11 cellular contexts compared by ENCODE assay signal in genomic region chr6:156634971-156635371, GRCh38.
DNase-seq lines count a peak whose midpoint lies in the region; ATAC-seq, FAIRE-seq and TF ChIP-seq lines count a peak whose summit lies in the region.
"Had no signal": no experiment of that assay in that cellular context is flagged by ENCODE, and none has a peak within 500 bp of the region (broad histone marks: within the 10 kb centered on the region; RNA-seq: fewer than 3 reads in every experiment).

No MANE protein-coding gene starts in this region.

- TF ChIP-seq CTCF in kidney (IDR thresholded peaks at IDR 0.05; ENCODE audit: borderline replicate concordance, extremely low read depth, insufficient read depth), result no peak

- H3K27ac Mint-ChIP-seq in stimulated activated memory B cell treated with anti-CD40 and anti-IgM and Interleukin-4, amounts not matched to agents 10 μg/mL and 1 μg/mL and 100 μg/mL, for 72 hours, result peak overlapping the region; percentile 95

- FAIRE-seq in GM12892 (lab: Jason Lieb, UNC) (peak; percentile 50), kidney (lab: Jason Lieb, UNC) (no peak)
- FAIRE-seq: HTR-8/SVneo had no signal

- H3K27ac ChIP-seq in SK-N-MC (peak overlapping the region; percentile 20), kidney (ENCODE audit: low read depth in 2 of 2, low read length in 2 of 2) (no peak overlapping the region)
- H3K27ac ChIP-seq: colonic mucosa had no signal

- H3K4me3 ChIP-seq in SK-N-MC (no peak overlapping the region), kidney (ENCODE audit: low read length in 2 of 2) (peak overlapping the region; percentile 55 to 58)
- H3K4me3 ChIP-seq: colonic mucosa had no signal

- H3K9me3 Mint-ChIP-seq in stimulated activated memory B cell treated with anti-CD40 and anti-IgM and Interleukin-4, amounts not matched to agents 10 μg/mL and 1 μg/mL and 100 μg/mL, for 72 hours, result no peaks in the 10 kb centered on the region

- no peak for DNase-seq in GM12892 (ENCODE audit: insufficient read length)
- no peak for DNase-seq in SK-N-MC (ENCODE audit: low read depth, low spot score)
- DNase-seq in kidney, result no peak
- no peak for DNase-seq in GM19238 (ENCODE audit: insufficient read length, low spot score)
- no peak for DNase-seq in activated T-cell treated with anti-CD3 and anti-CD28 coated beads, Interleukin-2, amount 50 U/mL, for 48 hours
- no peak for DNase-seq in NCI-H1092 (lab: John Stamatoyannopoulos, UW)
- DNase-seq: colonic mucosa, NCI-H226, T-helper 2 cell had no signal

- H3K36me3 Mint-ChIP-seq in stimulated activated memory B cell treated with anti-CD40 and anti-IgM and Interleukin-4, amounts not matched to agents 10 μg/mL and 1 μg/mL and 100 μg/mL, for 72 hours, result no peaks in the 10 kb centered on the region

- peaks cover 52% of the 10 kb centered on the region for H3K4me1 Mint-ChIP-seq in stimulated activated memory B cell treated with anti-CD40 and anti-IgM and Interleukin-4, amounts not matched to agents 10 μg/mL and 1 μg/mL and 100 μg/mL, for 72 hours

- peaks cover 4 to 7% of the 10 kb centered on the region in 2 donors for H3K4me1 ChIP-seq in kidney (ENCODE audit: control insufficient read depth in 1 of 2, insufficient read depth in 1 of 2, low read depth in 1 of 2, low read length in 2 of 2)

- no peak for ATAC-seq in stimulated activated memory B cell treated with anti-CD40 and anti-IgM and Interleukin-4, amounts not matched to agents 10 μg/mL and 1 μg/mL and 100 μg/mL, for 72 hours

- H3K9me3 ChIP-seq in SK-N-MC (ENCODE audit: low read depth, low read length) (no peaks in the 10 kb centered on the region), kidney (ENCODE audit: control insufficient read depth in 1 of 2, low read length in 2 of 2) (no peaks in the 10 kb centered on the region)
- H3K9me3 ChIP-seq: colonic mucosa had no signal

- peak overlapping the region; percentile 58 for H3K4me3 Mint-ChIP-seq in stimulated activated memory B cell treated with anti-CD40 and anti-IgM and Interleukin-4, amounts not matched to agents 10 μg/mL and 1 μg/mL and 100 μg/mL, for 72 hours

- no peak for TF ChIP-seq POLR2A in GM12892 (IDR thresholded peaks at IDR 0.05; ENCODE audit: low read depth, low read length)

- H3K27me3 Mint-ChIP-seq in stimulated activated memory B cell treated with anti-CD40 and anti-IgM and Interleukin-4, amounts not matched to agents 10 μg/mL and 1 μg/mL and 100 μg/mL, for 72 hours, result no peaks in the 10 kb centered on the region

- intact Hi-C loops in kidney (cut with DNase I), result no loop called here

- H3K9ac ChIP-seq in SK-N-MC (ENCODE audit: insufficient read length) (no peak overlapping the region), kidney (ENCODE audit: low read length in 2 of 2) (peak overlapping the region in 1 of 2 donors; percentile 4)

- no peaks in the 10 kb centered on the region for H3K36me3 ChIP-seq in SK-N-MC (ENCODE audit: insufficient read depth, low read length)
- no peaks in the 10 kb centered on the region for H3K36me3 ChIP-seq in kidney (ENCODE audit: control insufficient read depth in 1 of 2, insufficient read depth in 2 of 2, low read length in 2 of 2)
- H3K36me3 ChIP-seq: colonic mucosa had no signal
